ENCODE assay signal across 26 cellular contexts in genomic region chr7:51144178-51144577, GRCh38.
"Had no signal": no experiment of that assay in that cellular context is flagged by ENCODE, and none has a peak within 500 bp of the region (broad histone marks: within the 10 kb centered on the region; RNA-seq: fewer than 3 reads in every experiment).

No MANE protein-coding gene starts in this region.

- H3K27me3 ChIP-seq: adrenal gland, ascending aorta, cardiac muscle cell, gastroesophageal sphincter, hepatocyte, pancreas, upper lobe of left lung had no signal

- H3K9me3 ChIP-seq: adrenal gland, pancreas, prostate gland had no signal

- H3K4me2 ChIP-seq: hepatocyte had no signal

- H3K36me3 ChIP-seq: adrenal gland, ascending aorta, cardiac muscle cell, gastroesophageal sphincter, pancreas, prostate gland, upper lobe of left lung had no signal

- H3K4me3 ChIP-seq: adrenal gland, ascending aorta, cardiac muscle cell, gastroesophageal sphincter, hepatocyte, pancreas, prostate gland, skin epidermis, upper lobe of left lung had no signal

- DNase-seq: activated CD4-positive, alpha-beta T cell treated with anti-CD3 and anti-CD28 coated beads for 48 hours; activated CD4-positive, alpha-beta T cell treated with anti-CD3 and anti-CD28 coated beads, Interleukin-2, amount 50 U/mL, for 48 hours; activated CD8-positive, alpha-beta memory T cell treated with anti-CD3 and anti-CD28 coated beads for 24 hours; activated effector memory CD4-positive, alpha-beta T cell treated with anti-CD3 and anti-CD28 coated beads, Interleukin-2, amount 50 U/mL, for 16 hours; activated naive CD4-positive, alpha-beta T cell treated with anti-CD3 and anti-CD28 coated beads for 36 hours; activated naive CD8-positive, alpha-beta T cell treated with anti-CD3 and anti-CD28 coated beads for 36 hours; adrenal gland; cortex of kidney; effector memory CD8-positive, alpha-beta T cell; erythroblast; islet precursor cell; naive thymus-derived CD4-positive, alpha-beta T cell; nucleus accumbens; pancreas; retina; stimulated activated CD4-positive, alpha-beta T cell treated with anti-CD3 and anti-CD28 coated beads, Interleukin-4, amount 100 ng/mL, for 24 hours; T-helper 9 cell; upper lobe of left lung; WERI-Rb-1 had no signal

- FAIRE-seq: pancreas, TTC549 had no signal

- H3K27ac ChIP-seq: adrenal gland, ascending aorta, cardiac muscle cell, gastroesophageal sphincter, hepatocyte, pancreas, prostate gland, skin epidermis, upper lobe of left lung, WERI-Rb-1 had no signal

- H3K4me1 ChIP-seq: adrenal gland, ascending aorta had no signal
